1 cellular context compared by ENCODE assay signal in the genomic region with DNA sequence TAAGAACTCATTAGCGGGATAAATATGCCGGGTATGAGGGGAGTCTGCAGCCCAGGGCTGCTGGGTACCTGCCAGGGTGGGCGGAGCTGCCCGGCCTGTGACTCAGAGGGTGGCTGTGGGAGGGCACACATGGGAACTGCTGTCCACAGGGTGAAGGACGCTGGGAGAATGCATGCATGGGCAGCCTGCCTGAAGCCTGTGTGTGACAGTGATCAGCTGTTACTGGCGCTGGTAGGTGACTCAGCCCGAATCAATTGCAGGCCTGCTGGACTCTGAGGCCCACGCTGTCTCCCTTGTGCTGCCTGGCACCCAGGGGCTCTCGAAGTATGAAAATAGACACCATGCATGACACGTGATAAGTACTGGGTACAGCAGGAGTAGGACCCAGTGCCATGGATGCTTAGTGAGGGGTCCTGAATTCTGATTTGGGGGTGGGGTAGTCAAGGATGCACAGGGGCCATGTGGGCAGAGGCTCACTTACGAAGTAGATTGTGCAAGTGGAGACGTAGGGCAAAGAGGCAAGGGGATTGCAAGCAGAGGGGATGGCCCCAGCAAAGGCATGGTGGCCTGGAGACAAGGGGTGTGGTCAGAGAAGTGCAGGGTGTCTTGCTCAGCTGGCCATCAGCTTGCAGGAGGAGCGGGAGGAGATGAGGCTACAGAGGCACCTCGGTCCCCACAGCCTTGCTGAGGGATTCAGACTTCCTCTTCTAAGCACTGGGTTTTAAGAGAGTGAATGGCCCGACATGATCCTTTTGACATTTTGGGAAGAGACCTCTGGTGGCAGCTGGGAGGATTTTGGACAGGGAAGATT.
A peak's percentile ranks its signal among the peaks of the same experiment; 100 is the strongest.
TF ChIP-seq lines count a peak whose summit lies in the region.

No MANE protein-coding gene starts in this region.

TF ChIP-seq in HepG2, 621 proteins besides CTCF, POLR2A, EP300 and RAD21 (continued from another document and continues in another):
- TF ChIP-seq, protein P1, sequence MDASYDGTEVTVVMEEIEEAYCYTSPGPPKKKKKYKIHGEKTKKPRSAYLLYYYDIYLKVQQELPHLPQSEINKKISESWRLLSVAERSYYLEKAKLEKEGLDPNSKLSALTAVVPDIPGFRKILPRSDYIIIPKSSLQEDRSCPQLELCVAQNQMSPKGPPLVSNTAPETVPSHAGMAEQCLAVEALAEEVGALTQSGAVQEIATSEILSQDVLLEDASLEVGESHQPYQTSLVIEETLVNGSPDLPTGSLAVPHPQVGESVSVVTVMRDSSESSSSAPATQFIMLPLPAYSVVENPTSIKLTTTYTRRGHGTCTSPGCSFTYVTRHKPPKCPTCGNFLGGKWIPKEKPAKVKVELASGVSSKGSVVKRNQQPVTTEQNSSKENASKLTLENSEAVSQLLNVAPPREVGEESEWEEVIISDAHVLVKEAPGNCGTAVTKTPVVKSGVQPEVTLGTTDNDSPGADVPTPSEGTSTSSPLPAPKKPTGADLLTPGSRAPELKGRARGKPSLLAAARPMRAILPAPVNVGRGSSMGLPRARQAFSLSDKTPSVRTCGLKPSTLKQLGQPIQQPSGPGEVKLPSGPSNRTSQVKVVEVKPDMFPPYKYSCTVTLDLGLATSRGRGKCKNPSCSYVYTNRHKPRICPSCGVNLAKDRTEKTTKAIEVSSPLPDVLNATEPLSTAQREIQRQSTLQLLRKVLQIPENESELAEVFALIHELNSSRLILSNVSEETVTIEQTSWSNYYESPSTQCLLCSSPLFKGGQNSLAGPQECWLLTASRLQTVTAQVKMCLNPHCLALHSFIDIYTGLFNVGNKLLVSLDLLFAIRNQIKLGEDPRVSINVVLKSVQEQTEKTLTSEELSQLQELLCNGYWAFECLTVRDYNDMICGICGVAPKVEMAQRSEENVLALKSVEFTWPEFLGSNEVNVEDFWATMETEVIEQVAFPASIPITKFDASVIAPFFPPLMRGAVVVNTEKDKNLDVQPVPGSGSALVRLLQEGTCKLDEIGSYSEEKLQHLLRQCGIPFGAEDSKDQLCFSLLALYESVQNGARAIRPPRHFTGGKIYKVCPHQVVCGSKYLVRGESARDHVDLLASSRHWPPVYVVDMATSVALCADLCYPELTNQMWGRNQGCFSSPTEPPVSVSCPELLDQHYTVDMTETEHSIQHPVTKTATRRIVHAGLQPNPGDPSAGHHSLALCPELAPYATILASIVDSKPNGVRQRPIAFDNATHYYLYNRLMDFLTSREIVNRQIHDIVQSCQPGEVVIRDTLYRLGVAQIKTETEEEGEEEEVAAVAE (CRISPR knock-in tag; IDR thresholded peaks at IDR 0.05; ENCODE audit: borderline replicate concordance) = 0 out of 2 replicates have a peak, but pooled peaks have one; percentile 25
- TF ChIP-seq, protein P2, sequence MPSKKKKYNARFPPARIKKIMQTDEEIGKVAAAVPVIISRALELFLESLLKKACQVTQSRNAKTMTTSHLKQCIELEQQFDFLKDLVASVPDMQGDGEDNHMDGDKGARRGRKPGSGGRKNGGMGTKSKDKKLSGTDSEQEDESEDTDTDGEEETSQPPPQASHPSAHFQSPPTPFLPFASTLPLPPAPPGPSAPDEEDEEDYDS (CRISPR knock-in tag; IDR thresholded peaks at IDR 0.05) = 0 out of 2 replicates have a peak, but pooled peaks have one; percentile 16
- TF ChIP-seq SRSF9 (IDR thresholded peaks at IDR 0.05; ENCODE audit: borderline replicate concordance, insufficient read depth, low read depth, low read length, poor library complexity, severe bottlenecking) (no peak), WIZ (CRISPR knock-in tag; IDR thresholded peaks at IDR 0.05) (no peak), HNRNPL (IDR thresholded peaks at IDR 0.05; ENCODE audit: low read depth, low read length) (0 out of 2 replicates have a peak, but pooled peaks have one; percentile 62), NPAS2 (CRISPR knock-in tag; IDR thresholded peaks at IDR 0.05; ENCODE audit: borderline replicate concordance) (no peak), HDAC2 (CRISPR knock-in tag; IDR thresholded peaks at IDR 0.05) (peak; percentile 71), ZKSCAN8 (CRISPR knock-in tag; IDR thresholded peaks at IDR 0.05; ENCODE audit: borderline replicate concordance) (no peak), TCF12 (IDR thresholded peaks at IDR 0.05) (no peak), TCF12 (CRISPR knock-in tag; IDR thresholded peaks at IDR 0.05) (no peak), ZNF619 (CRISPR knock-in tag; IDR thresholded peaks at IDR 0.05) (0 out of 2 replicates have a peak, but pooled peaks have one; percentile 47), SP4 (CRISPR knock-in tag; IDR thresholded peaks at IDR 0.05) (peak; percentile 48; the same call in 1 of the 2 replicates), ERF (CRISPR knock-in tag; IDR thresholded peaks at IDR 0.05) (peak; percentile 51; the same call in 1 of the 2 replicates), ZNF563 (CRISPR knock-in tag; IDR thresholded peaks at IDR 0.05) (no peak), ZNF530 (CRISPR knock-in tag; IDR thresholded peaks at IDR 0.05; ENCODE audit: low read depth) (no peak), SOX6 (IDR thresholded peaks at IDR 0.05) (no peak), SOX6 (CRISPR knock-in tag; IDR thresholded peaks at IDR 0.05) (peak; percentile 81), SOX13 (IDR thresholded peaks at IDR 0.05) (no peak), SOX13 (CRISPR knock-in tag; conservative IDR thresholded peaks at IDR 0.05 in 1 of 2, IDR thresholded peaks at IDR 0.05 in 1 of 2) (peak in 1 of 2 experiments; percentile 42; a peak in 1 of 4 replicates), KLF11 (CRISPR knock-in tag; IDR thresholded peaks at IDR 0.05) (no peak), DPF2 (CRISPR knock-in tag; IDR thresholded peaks at IDR 0.05; ENCODE audit: borderline replicate concordance, low read depth) (peak; percentile 35; the same call in 1 of the 2 replicates), PHF21A (CRISPR knock-in tag; IDR thresholded peaks at IDR 0.05) (peak; percentile 59), ZNF12 (CRISPR knock-in tag; IDR thresholded peaks at IDR 0.05) (peak; percentile 87)
- TF ChIP-seq, protein P3, sequence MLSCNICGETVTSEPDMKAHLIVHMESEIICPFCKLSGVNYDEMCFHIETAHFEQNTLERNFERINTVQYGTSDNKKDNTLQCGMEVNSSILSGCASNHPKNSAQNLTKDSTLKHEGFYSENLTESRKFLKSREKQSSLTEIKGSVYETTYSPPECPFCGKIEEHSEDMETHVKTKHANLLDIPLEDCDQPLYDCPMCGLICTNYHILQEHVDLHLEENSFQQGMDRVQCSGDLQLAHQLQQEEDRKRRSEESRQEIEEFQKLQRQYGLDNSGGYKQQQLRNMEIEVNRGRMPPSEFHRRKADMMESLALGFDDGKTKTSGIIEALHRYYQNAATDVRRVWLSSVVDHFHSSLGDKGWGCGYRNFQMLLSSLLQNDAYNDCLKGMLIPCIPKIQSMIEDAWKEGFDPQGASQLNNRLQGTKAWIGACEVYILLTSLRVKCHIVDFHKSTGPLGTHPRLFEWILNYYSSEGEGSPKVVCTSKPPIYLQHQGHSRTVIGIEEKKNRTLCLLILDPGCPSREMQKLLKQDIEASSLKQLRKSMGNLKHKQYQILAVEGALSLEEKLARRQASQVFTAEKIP (CRISPR knock-in tag; IDR thresholded peaks at IDR 0.05; ENCODE audit: borderline replicate concordance) = no peak
- TF ChIP-seq, protein P4, sequence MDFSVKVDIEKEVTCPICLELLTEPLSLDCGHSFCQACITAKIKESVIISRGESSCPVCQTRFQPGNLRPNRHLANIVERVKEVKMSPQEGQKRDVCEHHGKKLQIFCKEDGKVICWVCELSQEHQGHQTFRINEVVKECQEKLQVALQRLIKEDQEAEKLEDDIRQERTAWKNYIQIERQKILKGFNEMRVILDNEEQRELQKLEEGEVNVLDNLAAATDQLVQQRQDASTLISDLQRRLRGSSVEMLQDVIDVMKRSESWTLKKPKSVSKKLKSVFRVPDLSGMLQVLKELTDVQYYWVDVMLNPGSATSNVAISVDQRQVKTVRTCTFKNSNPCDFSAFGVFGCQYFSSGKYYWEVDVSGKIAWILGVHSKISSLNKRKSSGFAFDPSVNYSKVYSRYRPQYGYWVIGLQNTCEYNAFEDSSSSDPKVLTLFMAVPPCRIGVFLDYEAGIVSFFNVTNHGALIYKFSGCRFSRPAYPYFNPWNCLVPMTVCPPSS (IDR thresholded peaks at IDR 0.05) = no peak
- TF ChIP-seq, protein P5, sequence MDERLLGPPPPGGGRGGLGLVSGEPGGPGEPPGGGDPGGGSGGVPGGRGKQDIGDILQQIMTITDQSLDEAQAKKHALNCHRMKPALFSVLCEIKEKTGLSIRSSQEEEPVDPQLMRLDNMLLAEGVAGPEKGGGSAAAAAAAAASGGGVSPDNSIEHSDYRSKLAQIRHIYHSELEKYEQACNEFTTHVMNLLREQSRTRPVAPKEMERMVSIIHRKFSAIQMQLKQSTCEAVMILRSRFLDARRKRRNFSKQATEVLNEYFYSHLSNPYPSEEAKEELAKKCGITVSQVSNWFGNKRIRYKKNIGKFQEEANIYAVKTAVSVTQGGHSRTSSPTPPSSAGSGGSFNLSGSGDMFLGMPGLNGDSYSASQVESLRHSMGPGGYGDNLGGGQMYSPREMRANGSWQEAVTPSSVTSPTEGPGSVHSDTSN (CRISPR knock-in tag; IDR thresholded peaks at IDR 0.05) = no peak; the same call in 1 of the 2 replicates
- TF ChIP-seq, protein P6, sequence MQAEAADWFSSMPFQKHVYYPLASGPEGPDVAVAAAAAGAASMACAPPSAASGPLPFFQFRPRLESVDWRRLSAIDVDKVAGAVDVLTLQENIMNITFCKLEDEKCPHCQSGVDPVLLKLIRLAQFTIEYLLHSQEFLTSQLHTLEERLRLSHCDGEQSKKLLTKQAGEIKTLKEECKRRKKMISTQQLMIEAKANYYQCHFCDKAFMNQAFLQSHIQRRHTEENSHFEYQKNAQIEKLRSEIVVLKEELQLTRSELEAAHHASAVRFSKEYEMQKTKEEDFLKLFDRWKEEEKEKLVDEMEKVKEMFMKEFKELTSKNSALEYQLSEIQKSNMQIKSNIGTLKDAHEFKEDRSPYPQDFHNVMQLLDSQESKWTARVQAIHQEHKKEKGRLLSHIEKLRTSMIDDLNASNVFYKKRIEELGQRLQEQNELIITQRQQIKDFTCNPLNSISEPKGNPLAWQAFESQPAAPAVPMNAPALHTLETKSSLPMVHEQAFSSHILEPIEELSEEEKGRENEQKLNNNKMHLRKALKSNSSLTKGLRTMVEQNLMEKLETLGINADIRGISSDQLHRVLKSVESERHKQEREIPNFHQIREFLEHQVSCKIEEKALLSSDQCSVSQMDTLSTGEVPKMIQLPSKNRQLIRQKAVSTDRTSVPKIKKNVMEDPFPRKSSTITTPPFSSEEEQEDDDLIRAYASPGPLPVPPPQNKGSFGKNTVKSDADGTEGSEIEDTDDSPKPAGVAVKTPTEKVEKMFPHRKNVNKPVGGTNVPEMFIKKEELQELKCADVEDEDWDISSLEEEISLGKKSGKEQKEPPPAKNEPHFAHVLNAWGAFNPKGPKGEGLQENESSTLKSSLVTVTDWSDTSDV (CRISPR knock-in tag; IDR thresholded peaks at IDR 0.05) = 0 out of 2 replicates have a peak, but pooled peaks have one; percentile 47
- TF ChIP-seq, protein P7, sequence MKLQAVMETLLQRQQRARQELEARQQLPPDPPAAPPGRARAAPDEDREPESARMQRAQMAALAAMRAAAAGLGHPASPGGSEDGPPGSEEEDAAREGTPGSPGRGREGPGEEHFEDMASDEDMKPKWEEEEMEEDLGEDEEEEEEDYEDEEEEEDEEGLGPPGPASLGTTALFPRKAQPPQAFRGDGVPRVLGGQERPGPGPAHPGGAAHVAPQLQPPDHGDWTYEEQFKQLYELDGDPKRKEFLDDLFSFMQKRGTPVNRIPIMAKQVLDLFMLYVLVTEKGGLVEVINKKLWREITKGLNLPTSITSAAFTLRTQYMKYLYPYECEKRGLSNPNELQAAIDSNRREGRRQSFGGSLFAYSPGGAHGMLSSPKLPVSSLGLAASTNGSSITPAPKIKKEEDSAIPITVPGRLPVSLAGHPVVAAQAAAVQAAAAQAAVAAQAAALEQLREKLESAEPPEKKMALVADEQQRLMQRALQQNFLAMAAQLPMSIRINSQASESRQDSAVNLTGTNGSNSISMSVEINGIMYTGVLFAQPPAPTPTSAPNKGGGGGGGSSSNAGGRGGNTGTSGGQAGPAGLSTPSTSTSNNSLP (IDR thresholded peaks at IDR 0.05; ENCODE audit: low read depth, low read length) = 0 out of 2 replicates have a peak, but pooled peaks have one; percentile 20
- TF ChIP-seq, protein P8, sequence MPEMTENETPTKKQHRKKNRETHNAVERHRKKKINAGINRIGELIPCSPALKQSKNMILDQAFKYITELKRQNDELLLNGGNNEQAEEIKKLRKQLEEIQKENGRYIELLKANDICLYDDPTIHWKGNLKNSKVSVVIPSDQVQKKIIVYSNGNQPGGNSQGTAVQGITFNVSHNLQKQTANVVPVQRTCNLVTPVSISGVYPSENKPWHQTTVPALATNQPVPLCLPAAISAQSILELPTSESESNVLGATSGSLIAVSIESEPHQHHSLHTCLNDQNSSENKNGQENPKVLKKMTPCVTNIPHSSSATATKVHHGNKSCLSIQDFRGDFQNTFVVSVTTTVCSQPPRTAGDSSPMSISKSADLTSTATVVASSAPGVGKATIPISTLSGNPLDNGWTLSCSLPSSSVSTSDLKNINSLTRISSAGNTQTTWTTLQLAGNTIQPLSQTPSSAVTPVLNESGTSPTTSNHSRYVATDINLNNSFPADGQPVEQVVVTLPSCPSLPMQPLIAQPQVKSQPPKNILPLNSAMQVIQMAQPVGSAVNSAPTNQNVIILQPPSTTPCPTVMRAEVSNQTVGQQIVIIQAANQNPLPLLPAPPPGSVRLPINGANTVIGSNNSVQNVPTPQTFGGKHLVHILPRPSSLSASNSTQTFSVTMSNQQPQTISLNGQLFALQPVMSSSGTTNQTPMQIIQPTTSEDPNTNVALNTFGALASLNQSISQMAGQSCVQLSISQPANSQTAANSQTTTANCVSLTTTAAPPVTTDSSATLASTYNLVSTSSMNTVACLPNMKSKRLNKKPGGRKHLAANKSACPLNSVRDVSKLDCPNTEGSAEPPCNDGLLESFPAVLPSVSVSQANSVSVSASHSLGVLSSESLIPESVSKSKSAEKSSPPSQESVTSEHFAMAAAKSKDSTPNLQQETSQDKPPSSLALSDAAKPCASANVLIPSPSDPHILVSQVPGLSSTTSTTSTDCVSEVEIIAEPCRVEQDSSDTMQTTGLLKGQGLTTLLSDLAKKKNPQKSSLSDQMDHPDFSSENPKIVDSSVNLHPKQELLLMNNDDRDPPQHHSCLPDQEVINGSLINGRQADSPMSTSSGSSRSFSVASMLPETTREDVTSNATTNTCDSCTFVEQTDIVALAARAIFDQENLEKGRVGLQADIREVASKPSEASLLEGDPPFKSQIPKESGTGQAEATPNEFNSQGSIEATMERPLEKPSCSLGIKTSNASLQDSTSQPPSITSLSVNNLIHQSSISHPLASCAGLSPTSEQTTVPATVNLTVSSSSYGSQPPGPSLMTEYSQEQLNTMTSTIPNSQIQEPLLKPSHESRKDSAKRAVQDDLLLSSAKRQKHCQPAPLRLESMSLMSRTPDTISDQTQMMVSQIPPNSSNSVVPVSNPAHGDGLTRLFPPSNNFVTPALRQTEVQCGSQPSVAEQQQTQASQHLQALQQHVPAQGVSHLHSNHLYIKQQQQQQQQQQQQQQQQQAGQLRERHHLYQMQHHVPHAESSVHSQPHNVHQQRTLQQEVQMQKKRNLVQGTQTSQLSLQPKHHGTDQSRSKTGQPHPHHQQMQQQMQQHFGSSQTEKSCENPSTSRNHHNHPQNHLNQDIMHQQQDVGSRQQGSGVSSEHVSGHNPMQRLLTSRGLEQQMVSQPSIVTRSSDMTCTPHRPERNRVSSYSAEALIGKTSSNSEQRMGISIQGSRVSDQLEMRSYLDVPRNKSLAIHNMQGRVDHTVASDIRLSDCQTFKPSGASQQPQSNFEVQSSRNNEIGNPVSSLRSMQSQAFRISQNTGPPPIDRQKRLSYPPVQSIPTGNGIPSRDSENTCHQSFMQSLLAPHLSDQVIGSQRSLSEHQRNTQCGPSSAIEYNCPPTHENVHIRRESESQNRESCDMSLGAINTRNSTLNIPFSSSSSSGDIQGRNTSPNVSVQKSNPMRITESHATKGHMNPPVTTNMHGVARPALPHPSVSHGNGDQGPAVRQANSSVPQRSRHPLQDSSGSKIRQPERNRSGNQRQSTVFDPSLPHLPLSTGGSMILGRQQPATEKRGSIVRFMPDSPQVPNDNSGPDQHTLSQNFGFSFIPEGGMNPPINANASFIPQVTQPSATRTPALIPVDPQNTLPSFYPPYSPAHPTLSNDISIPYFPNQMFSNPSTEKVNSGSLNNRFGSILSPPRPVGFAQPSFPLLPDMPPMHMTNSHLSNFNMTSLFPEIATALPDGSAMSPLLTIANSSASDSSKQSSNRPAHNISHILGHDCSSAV (CRISPR knock-in tag; IDR thresholded peaks at IDR 0.05; ENCODE audit: borderline replicate concordance) = no peak
